In the genomic region with DNA sequence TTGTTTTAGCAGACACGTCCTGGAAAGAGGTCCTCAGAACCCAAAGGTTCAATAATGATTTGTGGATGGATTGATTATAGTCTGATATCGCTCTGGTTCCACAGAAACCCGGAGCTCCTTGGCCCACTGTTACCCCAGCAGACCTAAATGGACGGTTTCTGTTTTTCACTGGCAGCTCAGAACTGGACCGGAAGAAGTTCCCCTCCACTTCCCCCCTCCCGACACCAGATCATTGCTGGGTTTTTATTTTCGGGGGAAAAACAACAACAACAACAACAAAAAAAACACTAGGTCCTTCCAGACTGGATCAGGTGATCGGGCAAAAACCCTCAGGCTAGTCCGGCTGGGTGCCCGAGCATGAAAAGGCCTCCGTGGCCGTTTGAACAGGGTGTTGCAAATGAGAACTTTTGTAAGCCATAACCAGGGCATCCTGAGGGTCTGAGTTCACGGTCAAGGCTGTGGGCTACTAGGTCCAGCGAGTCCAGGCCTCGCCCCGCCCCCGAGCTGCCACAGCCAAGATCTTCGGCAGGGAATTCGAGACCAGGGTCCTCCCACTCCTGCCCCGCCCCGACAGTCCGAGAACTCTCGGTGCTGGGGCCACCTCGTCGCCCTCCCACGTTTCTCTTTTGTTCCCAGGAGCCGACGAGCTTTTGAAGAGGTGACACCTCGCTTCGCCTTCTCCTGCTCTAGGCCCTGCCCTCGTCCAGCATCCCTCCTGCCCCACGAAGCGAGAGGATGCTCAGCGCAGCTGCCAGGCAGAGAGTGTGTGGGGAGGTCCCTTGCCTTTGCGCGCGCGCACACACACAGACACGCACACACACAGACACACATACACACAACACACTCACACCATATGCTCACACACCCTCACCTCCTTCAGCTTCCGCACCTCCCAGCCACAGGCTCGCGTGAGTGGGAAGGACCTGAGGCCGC, we compare ENCODE assay signal across 12 cellular contexts. TPM values are rescaled to one million over a fixed set of nuclear protein-coding genes. Genes with fewer than 3 reads are reported as not detected.
DNase-seq lines count a peak whose midpoint lies in the region; ATAC-seq, FAIRE-seq and TF ChIP-seq lines count a peak whose summit lies in the region.
"Had no signal": no experiment of that assay in that cellular context is flagged by ENCODE, and none has a peak within 500 bp of the region (broad histone marks: within the 10 kb centered on the region; RNA-seq: fewer than 3 reads in every experiment).

No MANE protein-coding gene starts in this region.

- H3K79me2 ChIP-seq in astrocyte (ENCODE audit: insufficient read depth, low read length) = peaks cover 24% of the 10 kb centered on the region

- H3K27me3 Mint-ChIP-seq in stimulated activated naive CD8-positive, alpha-beta T cell treated with anti-CD3 and anti-CD28 coated beads, Interleukin-15, Interleukin-2, amounts not matched to agents 100 ng/mL and 50 ng/mL, for 24 hours = peaks cover 92% of the 10 kb centered on the region
- peaks cover 90% of the 10 kb centered on the region for H3K27me3 Mint-ChIP-seq in astrocyte (ENCODE audit: low read depth, unreplicated experiment)

- H3K9me3 ChIP-seq in astrocyte (ENCODE audit: insufficient read depth, low read depth, low read length) = no peaks in the 10 kb centered on the region
- H3K9me3 ChIP-seq: testis had no signal

- H3K4me1 ChIP-seq in astrocyte (ENCODE audit: insufficient read depth, low read length) = peaks cover 9% of the 10 kb centered on the region
- H3K4me1 ChIP-seq: testis had no signal

- H3K27ac ChIP-seq in astrocyte (ENCODE audit: low read depth, low read length) (peak overlapping the region; percentile 27), brain microvascular endothelial cell (no peak overlapping the region)
- H3K27ac ChIP-seq: testis had no signal

- in situ Hi-C loops in brain microvascular endothelial cell (cut with HindIII; ENCODE audit: low pct_ligation_motif_present, low sequenced_read_pairs) = no loop called here

- FAIRE-seq in astrocyte (lab: Jason Lieb, UNC) = no peak

- H3K27me3 ChIP-seq in astrocyte (ENCODE audit: insufficient read depth, low read length) = peaks cover 49% of the 10 kb centered on the region
- H3K27me3 ChIP-seq in brain microvascular endothelial cell (replicated peaks) = no peaks in the 10 kb centered on the region

- no peak for DNase-seq in stimulated activated naive CD8-positive, alpha-beta T cell treated with anti-CD3 and anti-CD28 coated beads, Interleukin-15, Interleukin-2, amounts not matched to agents 100 U/mL and 50 U/mL, for 24 hours
- DNase-seq in astrocyte (ENCODE audit: low read depth) (no peak), left colon (no peak), NCI-H1092 treated with DMSO at 0.1 percent for 48 hours (lab: John Stamatoyannopoulos, UW) (no peak), brain microvascular endothelial cell (no peak)
- DNase-seq: KBM-7, nucleus accumbens, testis had no signal

- intact Hi-C loops in left colon (cut with DNase I, micrococcal nuclease) = no loop called here

- H3K27ac Mint-ChIP-seq in stimulated activated naive CD8-positive, alpha-beta T cell treated with anti-CD3 and anti-CD28 coated beads, Interleukin-15, Interleukin-2, amounts not matched to agents 100 ng/mL and 50 ng/mL, for 24 hours = no peak overlapping the region
- H3K27ac Mint-ChIP-seq in astrocyte (ENCODE audit: unreplicated experiment) = no peak overlapping the region

- peaks cover 3% of the 10 kb centered on the region for H4K20me1 ChIP-seq in astrocyte (ENCODE audit: insufficient read depth, low read length)

- peak overlapping the region; percentile 55 for H3K4me2 ChIP-seq in astrocyte (ENCODE audit: low read length)

- peaks cover 4% of the 10 kb centered on the region for H3K36me3 Mint-ChIP-seq in stimulated activated naive CD8-positive, alpha-beta T cell treated with anti-CD3 and anti-CD28 coated beads, Interleukin-15, Interleukin-2, amounts not matched to agents 100 ng/mL and 50 ng/mL, for 24 hours (ENCODE audit: low read depth)
- H3K36me3 Mint-ChIP-seq in astrocyte (ENCODE audit: low read depth, unreplicated experiment) = no peaks in the 10 kb centered on the region

- H3K4me3 Mint-ChIP-seq in stimulated activated naive CD8-positive, alpha-beta T cell treated with anti-CD3 and anti-CD28 coated beads, Interleukin-15, Interleukin-2, amounts not matched to agents 100 ng/mL and 50 ng/mL, for 24 hours = peak overlapping the region; percentile 35
- no peak overlapping the region for H3K4me3 Mint-ChIP-seq in astrocyte (ENCODE audit: unreplicated experiment)

- no peak overlapping the region for H3K4me3 ChIP-seq in astrocyte (ENCODE audit: insufficient read depth, low read depth, low read length)
- H3K4me3 ChIP-seq in brain microvascular endothelial cell (ENCODE audit: low read depth, low read length) = no peak overlapping the region
- H3K4me3 ChIP-seq: testis had no signal

- peak overlapping the region; percentile 42 for H3K9ac ChIP-seq in astrocyte (ENCODE audit: low read length)

- H3K4me1 Mint-ChIP-seq in stimulated activated naive CD8-positive, alpha-beta T cell treated with anti-CD3 and anti-CD28 coated beads, Interleukin-15, Interleukin-2, amounts not matched to agents 100 ng/mL and 50 ng/mL, for 24 hours (ENCODE audit: low read depth) = peaks cover 20% of the 10 kb centered on the region
- peaks cover 9% of the 10 kb centered on the region for H3K4me1 Mint-ChIP-seq in astrocyte (ENCODE audit: low read depth, unreplicated experiment)

- peak overlapping the region; percentile 26 for H2AFZ ChIP-seq in astrocyte (ENCODE audit: low read depth, low read length)

- ATAC-seq in stimulated activated naive CD8-positive, alpha-beta T cell treated with anti-CD3 and anti-CD28 coated beads, Interleukin-15, Interleukin-2, amounts not matched to agents 100 U/mL and 50 U/mL, for 24 hours = no peak
- ATAC-seq in left colon (peak; percentile 17), GM21825 (IDR thresholded peaks at IDR 0.05; ENCODE audit: unreplicated experiment) (no peak)
- no peak for ATAC-seq in activated CD4-positive, CD25-positive, alpha-beta regulatory T cell treated with anti-CD3 and anti-CD28 coated beads, Interleukin-2, amount 50 U/mL, for 24 hours

- no peaks in the 10 kb centered on the region for H3K36me3 ChIP-seq in astrocyte (ENCODE audit: insufficient read depth, low read length)
- no peaks in the 10 kb centered on the region for H3K36me3 ChIP-seq in brain microvascular endothelial cell (replicated peaks)

- H3K9me3 Mint-ChIP-seq in stimulated activated naive CD8-positive, alpha-beta T cell treated with anti-CD3 and anti-CD28 coated beads, Interleukin-15, Interleukin-2, amounts not matched to agents 100 ng/mL and 50 ng/mL, for 24 hours = no peaks in the 10 kb centered on the region
- peaks cover 11% of the 10 kb centered on the region for H3K9me3 Mint-ChIP-seq in astrocyte (ENCODE audit: unreplicated experiment)

- TF ChIP-seq CTCF in astrocyte (IDR thresholded peaks at IDR 0.05; ENCODE audit: insufficient read depth, low read depth, low read length) (no peak), brain microvascular endothelial cell (IDR thresholded peaks at IDR 0.05; ENCODE audit: low read depth, low read length, missing control alignments) (no peak)

RNA-seq across cellular contexts. Expression of gene ZIC2, which starts 8.7 kb away (rescaled TPM):
- 0.60 and 1.8 TPM in 2 replicates for total RNA-seq in astrocyte
- total RNA-seq in left colon = under 1 TPM; 0.08 to 0.27 TPM
- total RNA-seq: activated CD8-positive, alpha-beta memory T cell treated with anti-CD3 and anti-CD28 coated beads for 36 hours had no signal

RNA-seq across cellular contexts. Expression of gene ZIC5, which starts 18.7 kb away (rescaled TPM):
- 0.17 and 0.27 TPM in 2 replicates for total RNA-seq in astrocyte
- total RNA-seq in left colon = not detected
- total RNA-seq: activated CD8-positive, alpha-beta memory T cell treated with anti-CD3 and anti-CD28 coated beads for 36 hours had no signal
